ENCODE assay signal across 18 cellular contexts in genomic region chr16:31332544-31332943, GRCh38. TPM values are rescaled to one million over a fixed set of nuclear protein-coding genes. Genes with fewer than 3 reads are reported as not detected.
A peak's percentile ranks its signal among the peaks of the same experiment; 100 is the strongest.
DNase-seq lines count a peak whose midpoint lies in the region; ATAC-seq and TF ChIP-seq lines count a peak whose summit lies in the region.
"Had no signal": no experiment of that assay in that cellular context is flagged by ENCODE, and none has a peak within 500 bp of the region (broad histone marks: within the 10 kb centered on the region; RNA-seq: fewer than 3 reads in every experiment).

No MANE protein-coding gene starts in this region.

- no peak overlapping the region for H3K27ac Mint-ChIP-seq in CD4-positive, alpha-beta T cell
- peak overlapping the region in 1 of 8 donors; percentile 55 for H3K27ac Mint-ChIP-seq in CD8-positive, alpha-beta memory T cell
- no peak overlapping the region for H3K27ac Mint-ChIP-seq in activated T-helper 17 cell treated with anti-CD3 and anti-CD28 coated beads, Interleukin-2, amount 50 U/mL, for 72 hours
- no peak overlapping the region for H3K27ac Mint-ChIP-seq in naive thymus-derived CD4-positive, alpha-beta T cell

- peaks cover 8% of the 10 kb centered on the region for H3K4me1 ChIP-seq in CD8-positive, alpha-beta memory T cell (ENCODE audit: insufficient read depth, low read length)
- peaks cover 0 to 3% of the 10 kb centered on the region in 2 donors for H3K4me1 ChIP-seq in naive thymus-derived CD4-positive, alpha-beta T cell (ENCODE audit: control insufficient read depth in 2 of 2, insufficient read depth in 2 of 2, low read length in 2 of 2)
- H3K4me1 ChIP-seq: Caco-2 had no signal

- peaks cover 15% of the 10 kb centered on the region for H3K4me1 Mint-ChIP-seq in CD4-positive, alpha-beta T cell (ENCODE audit: low read depth)
- peaks cover 22 to 44% (median 26%) of the 10 kb centered on the region in 3 donors for H3K4me1 Mint-ChIP-seq in CD8-positive, alpha-beta memory T cell
- H3K4me1 Mint-ChIP-seq in activated T-helper 17 cell treated with anti-CD3 and anti-CD28 coated beads, Interleukin-2, amount 50 U/mL, for 72 hours: peaks cover 15% of the 10 kb centered on the region
- peaks cover 16 to 38% (median 22%) of the 10 kb centered on the region in 7 donors for H3K4me1 Mint-ChIP-seq in naive thymus-derived CD4-positive, alpha-beta T cell

- DNase-seq in CD4-positive, alpha-beta T cell: no peak
- DNase-seq in CD8-positive, alpha-beta memory T cell: no peak
- no peak for DNase-seq in naive thymus-derived CD4-positive, alpha-beta T cell
- no peak for DNase-seq in NCI-H1105 (lab: John Stamatoyannopoulos, UW)
- no peak for DNase-seq in C1 segment of cervical spinal cord (lab: John Stamatoyannopoulos, UW)
- DNase-seq in NCI-H187 treated with DMSO at 0.1 percent for 48 hours (lab: John Stamatoyannopoulos, UW): no peak
- DNase-seq: Caco-2; DMS153; GDM1; NCI-H1092 treated with DMSO at 0.1 percent for 48 hours; NCI-H2081 treated with DMSO at 0.1 percent for 48 hours; NCI-H510A; NCI-H748 treated with DMSO at 0.1 percent for 48 hours; NK-92 treated with Interleukin-12 subunit alpha and Interleukin-12 subunit beta, amount 100 ng/mL, for 24 hours had no signal

- H3K27me3 Mint-ChIP-seq in CD4-positive, alpha-beta T cell: peaks cover 24% of the 10 kb centered on the region
- peaks cover 0 to 8% of the 10 kb centered on the region in 2 donors for H3K27me3 Mint-ChIP-seq in CD8-positive, alpha-beta memory T cell
- H3K27me3 Mint-ChIP-seq in activated T-helper 17 cell treated with anti-CD3 and anti-CD28 coated beads, Interleukin-2, amount 50 U/mL, for 72 hours: peaks cover 18% of the 10 kb centered on the region
- peaks cover 0 to 13% (median 6%) of the 10 kb centered on the region in 5 donors for H3K27me3 Mint-ChIP-seq in naive thymus-derived CD4-positive, alpha-beta T cell

- no peaks in the 10 kb centered on the region for H3K36me3 Mint-ChIP-seq in CD4-positive, alpha-beta T cell (ENCODE audit: low read depth)
- H3K36me3 Mint-ChIP-seq in CD8-positive, alpha-beta memory T cell: peaks cover 0 to 1% (median 1%) of the 10 kb centered on the region in 3 donors
- H3K36me3 Mint-ChIP-seq in activated T-helper 17 cell treated with anti-CD3 and anti-CD28 coated beads, Interleukin-2, amount 50 U/mL, for 72 hours (ENCODE audit: low read depth): no peaks in the 10 kb centered on the region
- peaks cover 0 to 25% (median 0%) of the 10 kb centered on the region in 5 donors for H3K36me3 Mint-ChIP-seq in naive thymus-derived CD4-positive, alpha-beta T cell

- no peak for ATAC-seq in CD4-positive, alpha-beta T cell (ENCODE audit: poor library complexity)
- ATAC-seq in activated T-helper 17 cell treated with anti-CD3 and anti-CD28 coated beads, Interleukin-2, amount 50 U/mL, for 72 hours (replicated peaks): no peak
- no peak for ATAC-seq in naive thymus-derived CD4-positive, alpha-beta T cell
- ATAC-seq: HCT116, Right ventricle myocardium inferior had no signal

- CTCF ChIA-PET in CD4-positive, alpha-beta T cell (lab: Charles Lee): no interaction called here
- CTCF ChIA-PET in CD8-positive, alpha-beta memory T cell (lab: Charles Lee): no interaction called here
- CTCF ChIA-PET in naive thymus-derived CD4-positive, alpha-beta T cell (lab: Charles Lee): interaction anchor here (0.7 kb wide), 1 partner anchor 19 kb away, joined by 3 read pairs; no protein-coding TSS in a partner anchor

- POLR2A ChIA-PET in CD4-positive, alpha-beta T cell (lab: Charles Lee): interaction anchor here (1.7 kb wide), 1 partner anchor 130 kb away, joined by 5 read pairs; the partner anchor contains the start of gene PYCARD
- POLR2A ChIA-PET in CD8-positive, alpha-beta memory T cell (lab: Charles Lee): no interaction called here
- POLR2A ChIA-PET in naive thymus-derived CD4-positive, alpha-beta T cell (lab: Charles Lee): no interaction called here

- no peak overlapping the region for H3K27ac ChIP-seq in CD4-positive, alpha-beta T cell (ENCODE audit: low read depth, low read length)
- no peak overlapping the region for H3K27ac ChIP-seq in CD8-positive, alpha-beta memory T cell (ENCODE audit: low read depth, low read length)
- H3K27ac ChIP-seq in naive thymus-derived CD4-positive, alpha-beta T cell (ENCODE audit: low read depth, low read length): no peak overlapping the region
- H3K27ac ChIP-seq: C4-2B had no signal

- no peaks in the 10 kb centered on the region for H3K9me3 ChIP-seq in CD4-positive, alpha-beta T cell (ENCODE audit: control insufficient read depth, low read length)
- no peaks in the 10 kb centered on the region for H3K9me3 ChIP-seq in CD8-positive, alpha-beta memory T cell (ENCODE audit: low read length)
- no peaks in the 10 kb centered on the region for H3K9me3 ChIP-seq in naive thymus-derived CD4-positive, alpha-beta T cell (ENCODE audit: control insufficient read depth in 2 of 3, low read length in 3 of 3)
- H3K9me3 ChIP-seq: Caco-2 had no signal

- H3K27me3 ChIP-seq in CD4-positive, alpha-beta T cell (ENCODE audit: control insufficient read depth, insufficient read depth, low read length): no peaks in the 10 kb centered on the region
- no peaks in the 10 kb centered on the region for H3K27me3 ChIP-seq in CD8-positive, alpha-beta memory T cell (ENCODE audit: insufficient read depth, low read length, poor library complexity, severe bottlenecking)
- H3K27me3 ChIP-seq in naive thymus-derived CD4-positive, alpha-beta T cell (ENCODE audit: control insufficient read depth in 2 of 2, insufficient read depth in 2 of 2, low read length in 2 of 2): no peaks in the 10 kb centered on the region

- peak overlapping the region; percentile 11 for H3K4me3 Mint-ChIP-seq in CD4-positive, alpha-beta T cell
- peak overlapping the region in 5 of 7 donors; percentile 39 to 88 (median 84) for H3K4me3 Mint-ChIP-seq in CD8-positive, alpha-beta memory T cell
- peak overlapping the region; percentile 53 for H3K4me3 Mint-ChIP-seq in activated T-helper 17 cell treated with anti-CD3 and anti-CD28 coated beads, Interleukin-2, amount 50 U/mL, for 72 hours
- peak overlapping the region in 7 of 10 donors; percentile 25 to 90 (median 85) for H3K4me3 Mint-ChIP-seq in naive thymus-derived CD4-positive, alpha-beta T cell

- TF ChIP-seq CTCF in CD4-positive, alpha-beta T cell (IDR thresholded peaks at IDR 0.05): no peak

- H3K9me3 Mint-ChIP-seq in CD4-positive, alpha-beta T cell: no peaks in the 10 kb centered on the region
- no peaks in the 10 kb centered on the region for H3K9me3 Mint-ChIP-seq in CD8-positive, alpha-beta memory T cell
- H3K9me3 Mint-ChIP-seq in activated T-helper 17 cell treated with anti-CD3 and anti-CD28 coated beads, Interleukin-2, amount 50 U/mL, for 72 hours: no peaks in the 10 kb centered on the region
- H3K9me3 Mint-ChIP-seq in naive thymus-derived CD4-positive, alpha-beta T cell: no peaks in the 10 kb centered on the region

- intact Hi-C loops in CD4-positive, alpha-beta T cell (cut with DNase I, micrococcal nuclease): loop anchor here in 1 of 2 experiments (10.0 kb wide), 2 partner anchors 148 to 348 kb away; partner anchors contain the start of genes FUS and HSD3B7
- intact Hi-C loops in naive thymus-derived CD4-positive, alpha-beta T cell (cut with micrococcal nuclease): loop anchor here (5.0 to 10.0 kb wide), 7 partner anchors 112 to 535 kb away; partner anchors contain the start of genes PYCARD (in 2 of the 2), KAT8 (in 1 of the 2), STX4 (in 1 of the 2) and VKORC1 (in 1 of the 2)

- no peaks in the 10 kb centered on the region for H3K36me3 ChIP-seq in CD8-positive, alpha-beta memory T cell (ENCODE audit: insufficient read depth, low read length)
- no peaks in the 10 kb centered on the region for H3K36me3 ChIP-seq in naive thymus-derived CD4-positive, alpha-beta T cell (ENCODE audit: control insufficient read depth in 2 of 3, insufficient read depth in 3 of 3, low read length in 3 of 3)

- no peak overlapping the region for H3K4me3 ChIP-seq in CD8-positive, alpha-beta memory T cell (ENCODE audit: low read length)
- H3K4me3 ChIP-seq in naive thymus-derived CD4-positive, alpha-beta T cell (ENCODE audit: low read length): no peak overlapping the region

RNA-seq across cellular contexts. Expression of gene ITGAX, which starts 22.4 kb away (rescaled TPM):
- total RNA-seq in CD4-positive, alpha-beta T cell: 1 to 10 TPM; 5.5 to 6.0 TPM
- 1 to 10 TPM; 2.1 to 2.7 TPM for total RNA-seq in CD8-positive, alpha-beta memory T cell
- 0.46 TPM for polyA plus RNA-seq in CD8-positive, alpha-beta memory T cell
- 10 to 100 TPM; 25.5 to 50.4 TPM for total RNA-seq in activated T-helper 17 cell treated with anti-CD3 and anti-CD28 coated beads, Interleukin-2, amount 50 U/mL, for 72 hours
- 100 to 1,000 TPM in 1 of 5 experiments, 10 to 100 TPM in 2, 1 to 10 TPM in 2; 4.0 to 306 (median 40.2) TPM for total RNA-seq in naive thymus-derived CD4-positive, alpha-beta T cell
- under 1 TPM in 1 of 2 donors, not detected in 1; 0.05 TPM for polyA plus RNA-seq in naive thymus-derived CD4-positive, alpha-beta T cell
- total RNA-seq: Caco-2 had no signal

Comparison
In these comparisons a context has a peak if more than half of its experiments do, and no peak if none do; other contexts are left out.
1. H3K4me3 Mint-ChIP-seq: peak in every context shown above with its lines; median percentile 85 in naive thymus-derived CD4-positive, alpha-beta T cell; 84 in CD8-positive, alpha-beta memory T cell; 53 in activated T-helper 17 cell treated with anti-CD3 and anti-CD28 coated beads, Interleukin-2, amount 50 U/mL, for 72 hours; 11 in CD4-positive, alpha-beta T cell.